ENCODE assay signal across 1 cellular context in genomic region chr5:176543428-176544182, GRCh38.
TF ChIP-seq lines count a peak whose summit lies in the region.

No MANE protein-coding gene starts in this region.

TF ChIP-seq in HEK293, 187 proteins besides CTCF, POLR2A, EP300 and RAD21 (continued from another document and continues in another):
- TF ChIP-seq ZBTB11 (tag by site-specific recombination; conservative IDR thresholded peaks at IDR 0.05; ENCODE audit: low read depth) (0 out of 2 replicates have a peak, but pooled peaks have one; percentile 22), ZNF19 (tag by site-specific recombination; IDR thresholded peaks at IDR 0.05; ENCODE audit: low read depth) (no peak), ZNF37A (tag by site-specific recombination; IDR thresholded peaks at IDR 0.05) (no peak), ZNF768 (tag by site-specific recombination; IDR thresholded peaks at IDR 0.05) (no peak), ZNF585B (tag by site-specific recombination; IDR thresholded peaks at IDR 0.05) (no peak), ZBTB20 (tag by site-specific recombination; IDR thresholded peaks at IDR 0.05) (peak; percentile 89), PRDM2 (tag by site-specific recombination; IDR thresholded peaks at IDR 0.05; ENCODE audit: borderline replicate concordance) (no peak), ZNF777 (tag by site-specific recombination; IDR thresholded peaks at IDR 0.05; ENCODE audit: borderline replicate concordance) (no peak), ZNF24 (tag by site-specific recombination; IDR thresholded peaks at IDR 0.05) (peak; percentile 49; the same call in 1 of the 2 replicates), BCL6B (tag by site-specific recombination; IDR thresholded peaks at IDR 0.05) (no peak), ZNF292 (tag by site-specific recombination; IDR thresholded peaks at IDR 0.05; ENCODE audit: borderline replicate concordance, low read depth) (no peak), ZNF138 (tag by site-specific recombination; IDR thresholded peaks at IDR 0.05; ENCODE audit: borderline replicate concordance) (no peak), ZNF335 (tag by site-specific recombination; conservative IDR thresholded peaks at IDR 0.05) (peak; percentile 96), ZNF449 (tag by site-specific recombination; IDR thresholded peaks at IDR 0.05) (peak; percentile 38; the same call in 1 of the 2 replicates), ZNF133 (tag by site-specific recombination; IDR thresholded peaks at IDR 0.05) (no peak), ZNF704 (tag by site-specific recombination; IDR thresholded peaks at IDR 0.05) (no peak), ZNF112 (tag by site-specific recombination; IDR thresholded peaks at IDR 0.05) (no peak), ZNF621 (tag by site-specific recombination; IDR thresholded peaks at IDR 0.05) (no peak), ZNF350 (tag by site-specific recombination; IDR thresholded peaks at IDR 0.05) (no peak), GLI2 (tag by site-specific recombination; IDR thresholded peaks at IDR 0.05; ENCODE audit: borderline replicate concordance, low read depth) (no peak), ZNF580 (tag by site-specific recombination; IDR thresholded peaks at IDR 0.05) (0 out of 2 replicates have a peak, but pooled peaks have one; percentile 36), ZNF433 (tag by site-specific recombination; IDR thresholded peaks at IDR 0.05; ENCODE audit: low read depth) (no peak), ZNF146 (tag by site-specific recombination; IDR thresholded peaks at IDR 0.05) (no peak), ZNF664 (tag by site-specific recombination; IDR thresholded peaks at IDR 0.05) (no peak), ZNF544 (tag by site-specific recombination; IDR thresholded peaks at IDR 0.05) (no peak), ZNF670 (tag by site-specific recombination; IDR thresholded peaks at IDR 0.05; ENCODE audit: low read depth) (no peak), ZNF623 (tag by site-specific recombination; IDR thresholded peaks at IDR 0.05) (no peak), ZNF529 (tag by site-specific recombination; IDR thresholded peaks at IDR 0.05; ENCODE audit: insufficient replicate concordance) (no peak), ZNF600 (tag by site-specific recombination; IDR thresholded peaks at IDR 0.05) (peak; percentile 96), ZNF837 (tag by site-specific recombination; IDR thresholded peaks at IDR 0.05) (no peak), PRDM10 (tag by site-specific recombination; IDR thresholded peaks at IDR 0.05) (peak; percentile 94), ZNF514 (tag by site-specific recombination; IDR thresholded peaks at IDR 0.05) (no peak), ZSCAN4 (tag by site-specific recombination; IDR thresholded peaks at IDR 0.05) (no peak), MEIS1 (CRISPR knock-in tag; IDR thresholded peaks at IDR 0.05; ENCODE audit: borderline replicate concordance) (no peak), ZNF571 (tag by site-specific recombination; IDR thresholded peaks at IDR 0.05) (no peak), ZSCAN18 (tag by site-specific recombination; IDR thresholded peaks at IDR 0.05) (no peak), ZIC2 (tag by site-specific recombination; IDR thresholded peaks at IDR 0.05) (peak; percentile 64), ZNF747 (tag by site-specific recombination; IDR thresholded peaks at IDR 0.05) (no peak), SP3 (tag by site-specific recombination; IDR thresholded peaks at IDR 0.05) (peak; percentile 71), MYNN (tag by site-specific recombination; IDR thresholded peaks at IDR 0.05; ENCODE audit: borderline replicate concordance) (no peak), ZNF16 (tag by site-specific recombination; IDR thresholded peaks at IDR 0.05; ENCODE audit: low read depth) (no peak)
